ENCODE assay signal across 28 cellular contexts in genomic region chr5:68339921-68340321, GRCh38.
DNase-seq lines count a peak whose midpoint lies in the region; ATAC-seq and TF ChIP-seq lines count a peak whose summit lies in the region.
"Had no signal": no experiment of that assay in that cellular context is flagged by ENCODE, and none has a peak within 500 bp of the region (broad histone marks: within the 10 kb centered on the region; RNA-seq: fewer than 3 reads in every experiment).

No MANE protein-coding gene starts in this region.

- no peak for TF ChIP-seq CTCF in upper lobe of right lung (IDR thresholded peaks at IDR 0.05)

- ATAC-seq in upper lobe of right lung, result no peak
- ATAC-seq in HG02884 (IDR thresholded peaks at IDR 0.05; ENCODE audit: unreplicated experiment), result no peak
- ATAC-seq: HCT116; heart right ventricle; lower lobe of right lung; natural killer cell treated with Interleukin-12 subunit alpha and Interleukin-12 subunit beta and Interleukin-15 and Interleukin-18, amount 100 ng/mL, for 72 hours; stimulated activated naive CD8-positive, alpha-beta T cell treated with anti-CD3 and anti-CD28 coated beads, Interleukin-15, amount 100 ng/mL, for 72 hours had no signal

- H3K4me3 ChIP-seq in upper lobe of right lung, result no peak overlapping the region
- H3K4me3 ChIP-seq: heart right ventricle, lower lobe of right lung, thoracic aorta, vagina had no signal

- H3K27me3 ChIP-seq in upper lobe of right lung, result no peaks in the 10 kb centered on the region
- H3K27me3 ChIP-seq: heart right ventricle, vagina had no signal

- peaks cover 16% of the 10 kb centered on the region for H3K4me1 ChIP-seq in upper lobe of right lung

- H3K27ac ChIP-seq in upper lobe of right lung, result no peak overlapping the region
- H3K27ac ChIP-seq: heart right ventricle, lower lobe of right lung, thoracic aorta, vagina had no signal

- DNase-seq in Daoy (ENCODE audit: low read depth) (peak; percentile 33), RPMI7951 (ENCODE audit: low read depth) (peak; percentile 68), dermis blood vessel endothelial cell (peak; percentile 51), renal cortical epithelial cell (ENCODE audit: low read depth) (peak; percentile 86), upper lobe of right lung (no peak), NCI-H1092 treated with DMSO at 0.1 percent for 48 hours (lab: John Stamatoyannopoulos, UW) (no peak)
- no peak for DNase-seq in stimulated activated CD4-positive, alpha-beta T cell treated with anti-CD3 and anti-CD28 coated beads, Interleukin-4, amount 100 ng/mL, for 4 hours
- DNase-seq: activated CD4-positive, alpha-beta T cell treated with anti-CD3 and anti-CD28 coated beads for 48 hours; activated naive CD4-positive, alpha-beta T cell treated with anti-CD3 and anti-CD28 coated beads, Interleukin-2, amount 50 U/mL, for 16 hours; C1 segment of cervical spinal cord; caudate nucleus; cortex of kidney; DMS53; GF-D8; heart right ventricle; lower lobe of right lung; NCI-H1092; NCI-H187 treated with DMSO at 0.1 percent for 48 hours; NCI-H2171; RPMI8226; stimulated activated CD4-positive, alpha-beta T cell treated with anti-CD3 and anti-CD28 coated beads, Interleukin-1b, Interleukin-23, amount 100 ng/mL, for 48 hours; stimulated activated naive CD8-positive, alpha-beta T cell treated with anti-CD3 and anti-CD28 coated beads, Interleukin-15, amount 100 ng/mL, for 72 hours; T1000 had no signal

- no peaks in the 10 kb centered on the region for H3K36me3 ChIP-seq in upper lobe of right lung
- H3K36me3 ChIP-seq: heart right ventricle, lower lobe of right lung, thoracic aorta, vagina had no signal

- no peaks in the 10 kb centered on the region for H3K9me3 ChIP-seq in upper lobe of right lung
- H3K9me3 ChIP-seq: heart right ventricle, lower lobe of right lung, thoracic aorta, vagina had no signal

- intact Hi-C loops in upper lobe of right lung (cut with DNase I), result no loop called here

Comparison
In these comparisons a context has a peak if more than half of its experiments do, and no peak if none do; other contexts are left out.
1. DNase-seq: peak in Daoy (single experiment), RPMI7951 (single experiment), dermis blood vessel endothelial cell (single experiment) and renal cortical epithelial cell (single experiment); none in stimulated activated CD4-positive, alpha-beta T cell treated with anti-CD3 and anti-CD28 coated beads, Interleukin-4, amount 100 ng/mL, for 4 hours (0 of 2), upper lobe of right lung (single experiment) and NCI-H1092 treated with DMSO at 0.1 percent for 48 hours (single experiment).